In the genomic region with DNA sequence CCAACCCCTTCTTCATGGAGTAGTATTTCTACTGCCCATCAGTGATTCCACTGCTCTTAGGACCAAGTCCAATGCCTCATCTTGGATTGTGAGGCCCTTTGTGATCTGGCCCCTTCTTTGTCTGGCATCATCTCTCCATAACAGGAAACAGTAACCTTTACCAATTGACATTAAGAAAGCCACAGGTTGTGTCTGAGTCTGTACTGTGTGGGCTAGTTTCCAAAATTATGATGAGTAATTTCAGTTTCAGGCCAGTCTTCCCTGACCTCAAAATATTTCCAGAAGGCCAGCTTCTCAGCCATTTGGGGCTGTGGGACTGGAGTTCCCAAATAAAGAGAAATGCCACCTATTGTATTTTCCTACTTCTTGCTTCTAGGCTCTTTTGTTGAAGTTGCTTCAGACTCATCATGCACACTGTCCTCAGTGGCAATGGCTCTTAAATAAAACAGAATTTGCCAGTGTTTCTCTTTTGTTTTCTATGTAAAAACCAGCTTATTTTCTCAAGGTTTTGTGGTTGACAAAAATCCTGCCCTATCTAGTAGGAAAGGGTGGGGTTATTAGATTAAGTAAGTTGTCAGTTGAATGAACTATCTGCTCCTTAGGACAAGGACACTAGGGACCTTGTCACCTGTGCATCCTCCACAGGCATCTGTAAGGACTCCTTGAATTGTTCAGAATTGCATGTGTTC, we compare ENCODE assay signal across 9 cellular contexts. TPM values are rescaled to one million over a fixed set of nuclear protein-coding genes. Genes with fewer than 3 reads are reported as not detected.
DNase-seq lines count a peak whose midpoint lies in the region; ATAC-seq and TF ChIP-seq lines count a peak whose summit lies in the region.
"Had no signal": no experiment of that assay in that cellular context is flagged by ENCODE, and none has a peak within 500 bp of the region (broad histone marks: within the 10 kb centered on the region; RNA-seq: fewer than 3 reads in every experiment).

No MANE protein-coding gene starts in this region.

- POLR2A ChIA-PET in activated CD4-positive, alpha-beta T cell treated with anti-CD3 and anti-CD28 coated beads, Interleukin-2, amount 10 ng/mL, durations not matched to agents 7 days and 5 days (lab: Charles Lee): no interaction called here

- peaks cover 4% of the 10 kb centered on the region for H3K36me3 Mint-ChIP-seq in activated CD4-positive, alpha-beta T cell treated with anti-CD3 and anti-CD28 coated beads, Interleukin-2, amount 10 ng/mL, durations not matched to agents 7 days and 5 days (ENCODE audit: low read depth)
- no peaks in the 10 kb centered on the region for H3K36me3 Mint-ChIP-seq in osteocyte (ENCODE audit: unreplicated experiment)

- DNase-seq in activated CD4-positive, alpha-beta T cell treated with anti-CD3 and anti-CD28 coated beads, Interleukin-2, amount 10 ng/mL, durations not matched to agents 7 days and 5 days: no peak
- no peak for DNase-seq in activated CD4-positive, alpha-beta T cell treated with anti-CD3 and anti-CD28 coated beads, Interleukin-2, amount 50 U/mL, for 4 hours
- DNase-seq in osteocyte (ENCODE audit: extremely low spot score, unreplicated experiment): no peak
- DNase-seq in stimulated activated naive CD4-positive, alpha-beta T cell (lab: John Stamatoyannopoulos, UW): no peak
- DNase-seq in NCI-H69 (lab: John Stamatoyannopoulos, UW): no peak
- no peak for DNase-seq in mucosa of descending colon

- TF ChIP-seq CTCF in osteocyte (IDR thresholded peaks at IDR 0.05): no peak
- no peak for TF ChIP-seq CTCF in mucosa of descending colon (IDR thresholded peaks at IDR 0.05)

- H3K4me1 ChIP-seq in mucosa of descending colon (ENCODE audit: low read depth): no peaks in the 10 kb centered on the region

- H3K4me1 Mint-ChIP-seq in activated CD4-positive, alpha-beta T cell treated with anti-CD3 and anti-CD28 coated beads, Interleukin-2, amount 10 ng/mL, durations not matched to agents 7 days and 5 days: peaks cover 17% of the 10 kb centered on the region
- peaks cover 42% of the 10 kb centered on the region for H3K4me1 Mint-ChIP-seq in osteocyte (ENCODE audit: unreplicated experiment)

- CTCF ChIA-PET in activated CD4-positive, alpha-beta T cell treated with anti-CD3 and anti-CD28 coated beads, Interleukin-2, amount 10 ng/mL, durations not matched to agents 7 days and 5 days (lab: Charles Lee): interaction anchor here (0.6 to 1.5 kb wide), 3 partner anchors 19 to 147 kb away, joined by 3 to 4 read pairs (median 4); no protein-coding TSS in a partner anchor

- H3K9me3 Mint-ChIP-seq in activated CD4-positive, alpha-beta T cell treated with anti-CD3 and anti-CD28 coated beads, Interleukin-2, amount 10 ng/mL, durations not matched to agents 7 days and 5 days: no peaks in the 10 kb centered on the region
- no peaks in the 10 kb centered on the region for H3K9me3 Mint-ChIP-seq in osteocyte (ENCODE audit: unreplicated experiment)
- H3K9me3 Mint-ChIP-seq: nephron had no signal

- intact Hi-C loops in mucosa of descending colon (cut with DNase I, micrococcal nuclease): no loop called here

- no peaks in the 10 kb centered on the region for H3K36me3 ChIP-seq in mucosa of descending colon (ENCODE audit: low read depth)

- H3K27me3 Mint-ChIP-seq in activated CD4-positive, alpha-beta T cell treated with anti-CD3 and anti-CD28 coated beads, Interleukin-2, amount 10 ng/mL, durations not matched to agents 7 days and 5 days: no peaks in the 10 kb centered on the region
- no peaks in the 10 kb centered on the region for H3K27me3 Mint-ChIP-seq in osteocyte (ENCODE audit: unreplicated experiment)

- H3K9me3 ChIP-seq in mucosa of descending colon: no peaks in the 10 kb centered on the region

- peak; percentile 72 for ATAC-seq in HG02840 (IDR thresholded peaks at IDR 0.05; ENCODE audit: low FRiP score, unreplicated experiment)
- peak; percentile 84 for ATAC-seq in SK-N-SH treated with all-trans-retinoic acid at 6 μM for 48 hours
- ATAC-seq in mucosa of descending colon: no peak

- H3K27ac Mint-ChIP-seq in activated CD4-positive, alpha-beta T cell treated with anti-CD3 and anti-CD28 coated beads, Interleukin-2, amount 10 ng/mL, durations not matched to agents 7 days and 5 days: peak overlapping the region; percentile 27
- H3K27ac Mint-ChIP-seq in osteocyte (ENCODE audit: unreplicated experiment): peak overlapping the region; percentile 20

- no peak overlapping the region for H3K4me3 ChIP-seq in mucosa of descending colon

- no peak overlapping the region for H3K4me3 Mint-ChIP-seq in activated CD4-positive, alpha-beta T cell treated with anti-CD3 and anti-CD28 coated beads, Interleukin-2, amount 10 ng/mL, durations not matched to agents 7 days and 5 days
- H3K4me3 Mint-ChIP-seq in osteocyte (ENCODE audit: unreplicated experiment): no peak overlapping the region
- H3K4me3 Mint-ChIP-seq: nephron had no signal

TF ChIP-seq in SK-N-SH treated with all-trans-retinoic acid at 6 μM for 48 hours, 23 proteins besides CTCF, POLR2A, EP300 and RAD21 (continues in another document):
- TF ChIP-seq, protein P1, sequence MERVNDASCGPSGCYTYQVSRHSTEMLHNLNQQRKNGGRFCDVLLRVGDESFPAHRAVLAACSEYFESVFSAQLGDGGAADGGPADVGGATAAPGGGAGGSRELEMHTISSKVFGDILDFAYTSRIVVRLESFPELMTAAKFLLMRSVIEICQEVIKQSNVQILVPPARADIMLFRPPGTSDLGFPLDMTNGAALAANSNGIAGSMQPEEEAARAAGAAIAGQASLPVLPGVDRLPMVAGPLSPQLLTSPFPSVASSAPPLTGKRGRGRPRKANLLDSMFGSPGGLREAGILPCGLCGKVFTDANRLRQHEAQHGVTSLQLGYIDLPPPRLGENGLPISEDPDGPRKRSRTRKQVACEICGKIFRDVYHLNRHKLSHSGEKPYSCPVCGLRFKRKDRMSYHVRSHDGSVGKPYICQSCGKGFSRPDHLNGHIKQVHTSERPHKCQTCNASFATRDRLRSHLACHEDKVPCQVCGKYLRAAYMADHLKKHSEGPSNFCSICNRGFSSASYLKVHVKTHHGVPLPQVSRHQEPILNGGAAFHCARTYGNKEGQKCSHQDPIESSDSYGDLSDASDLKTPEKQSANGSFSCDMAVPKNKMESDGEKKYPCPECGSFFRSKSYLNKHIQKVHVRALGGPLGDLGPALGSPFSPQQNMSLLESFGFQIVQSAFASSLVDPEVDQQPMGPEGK (CRISPR knock-in tag; IDR thresholded peaks at IDR 0.05; ENCODE audit: borderline replicate concordance): no peak
- TF ChIP-seq, protein P2, sequence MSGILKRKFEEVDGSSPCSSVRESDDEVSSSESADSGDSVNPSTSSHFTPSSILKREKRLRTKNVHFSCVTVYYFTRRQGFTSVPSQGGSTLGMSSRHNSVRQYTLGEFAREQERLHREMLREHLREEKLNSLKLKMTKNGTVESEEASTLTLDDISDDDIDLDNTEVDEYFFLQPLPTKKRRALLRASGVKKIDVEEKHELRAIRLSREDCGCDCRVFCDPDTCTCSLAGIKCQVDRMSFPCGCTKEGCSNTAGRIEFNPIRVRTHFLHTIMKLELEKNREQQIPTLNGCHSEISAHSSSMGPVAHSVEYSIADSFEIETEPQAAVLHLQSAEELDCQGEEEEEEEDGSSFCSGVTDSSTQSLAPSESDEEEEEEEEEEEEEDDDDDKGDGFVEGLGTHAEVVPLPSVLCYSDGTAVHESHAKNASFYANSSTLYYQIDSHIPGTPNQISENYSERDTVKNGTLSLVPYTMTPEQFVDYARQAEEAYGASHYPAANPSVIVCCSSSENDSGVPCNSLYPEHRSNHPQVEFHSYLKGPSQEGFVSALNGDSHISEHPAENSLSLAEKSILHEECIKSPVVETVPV (CRISPR knock-in tag; IDR thresholded peaks at IDR 0.05): no peak
- TF ChIP-seq TCF4 (CRISPR knock-in tag; IDR thresholded peaks at IDR 0.05; ENCODE audit: borderline replicate concordance): no peak
- TF ChIP-seq RARB (CRISPR knock-in tag; IDR thresholded peaks at IDR 0.05): no peak
- TF ChIP-seq PPARA (CRISPR knock-in tag; IDR thresholded peaks at IDR 0.05; ENCODE audit: borderline replicate concordance): no peak
- TF ChIP-seq TOX (CRISPR knock-in tag; IDR thresholded peaks at IDR 0.05; ENCODE audit: borderline replicate concordance): no peak
- TF ChIP-seq ZNF565 (CRISPR knock-in tag; conservative IDR thresholded peaks at IDR 0.05; ENCODE audit: low read depth): no peak
- TF ChIP-seq ZNF70 (CRISPR knock-in tag; IDR thresholded peaks at IDR 0.05): no peak
- TF ChIP-seq ARNTL (CRISPR knock-in tag; IDR thresholded peaks at IDR 0.05; ENCODE audit: borderline replicate concordance, low read depth): no peak
- TF ChIP-seq, protein P3, sequence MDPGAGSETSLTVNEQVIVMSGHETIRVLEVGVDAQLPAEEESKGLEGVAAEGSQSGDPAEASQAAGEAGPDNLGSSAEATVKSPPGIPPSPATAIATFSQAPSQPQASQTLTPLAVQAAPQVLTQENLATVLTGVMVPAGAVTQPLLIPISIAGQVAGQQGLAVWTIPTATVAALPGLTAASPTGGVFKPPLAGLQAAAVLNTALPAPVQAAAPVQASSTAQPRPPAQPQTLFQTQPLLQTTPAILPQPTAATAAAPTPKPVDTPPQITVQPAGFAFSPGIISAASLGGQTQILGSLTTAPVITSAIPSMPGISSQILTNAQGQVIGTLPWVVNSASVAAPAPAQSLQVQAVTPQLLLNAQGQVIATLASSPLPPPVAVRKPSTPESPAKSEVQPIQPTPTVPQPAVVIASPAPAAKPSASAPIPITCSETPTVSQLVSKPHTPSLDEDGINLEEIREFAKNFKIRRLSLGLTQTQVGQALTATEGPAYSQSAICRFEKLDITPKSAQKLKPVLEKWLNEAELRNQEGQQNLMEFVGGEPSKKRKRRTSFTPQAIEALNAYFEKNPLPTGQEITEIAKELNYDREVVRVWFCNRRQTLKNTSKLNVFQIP (CRISPR knock-in tag; IDR thresholded peaks at IDR 0.05; ENCODE audit: borderline replicate concordance, low read depth): no peak
- TF ChIP-seq ZFP3 (CRISPR knock-in tag; IDR thresholded peaks at IDR 0.05): no peak
- no peak for TF ChIP-seq OSR1 (CRISPR knock-in tag; IDR thresholded peaks at IDR 0.05)

RNA-seq across cellular contexts. Expression of a gene that starts 47.0 kb away (rescaled TPM):
- total RNA-seq in activated CD4-positive, alpha-beta T cell treated with anti-CD3 and anti-CD28 coated beads, Interleukin-2, amount 10 ng/mL, durations not matched to agents 7 days and 5 days: under 1 TPM in 1 of 2 experiments, not detected in 1; 0.10 TPM
- total RNA-seq in osteocyte (0.42 and 0.64 TPM in 2 replicates), mucosa of descending colon (1 to 10 TPM in 2 of 3 donors, under 1 TPM in 1; 0.90 to 3.3 (median 2.2) TPM)
